Comparison of ENCODE assay signal across 25 cellular contexts in the genomic region with DNA sequence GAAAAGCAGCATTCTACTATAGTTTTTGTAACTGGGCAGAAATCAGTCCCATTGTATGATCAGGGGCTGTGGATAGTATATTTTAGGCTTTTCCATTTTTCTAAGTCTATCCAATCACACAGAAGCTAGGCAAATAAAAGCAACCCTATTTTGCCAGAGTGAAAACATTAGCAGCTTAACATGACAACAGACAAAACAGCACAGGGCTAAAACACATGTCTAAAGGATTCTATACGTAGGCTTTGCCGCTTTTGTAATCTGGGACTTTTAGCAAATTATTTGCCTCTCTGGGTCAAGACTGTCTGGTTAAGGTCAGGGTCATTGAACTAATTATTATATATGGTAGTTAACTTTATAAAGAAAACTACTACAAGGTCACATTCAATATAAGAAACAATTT.
"Had no signal": no experiment of that assay in that cellular context is flagged by ENCODE, and none has a peak within 500 bp of the region (broad histone marks: within the 10 kb centered on the region; RNA-seq: fewer than 3 reads in every experiment).

No MANE protein-coding gene starts in this region.

- H3K36me3 ChIP-seq: MG63, Peyer's patch, SJCRH30, WERI-Rb-1 had no signal

- H3K27me3 ChIP-seq: MG63, Peyer's patch, SJCRH30 had no signal

- H3K9ac ChIP-seq: KMS-11, SK-N-SH had no signal

- H3K9me3 ChIP-seq: MG63, Peyer's patch, SJCRH30, SK-N-SH had no signal

- ATAC-seq: activated CD4-positive, alpha-beta T cell treated with anti-CD3 and anti-CD28 coated beads for 36 hours had no signal

- H3K9me2 ChIP-seq: SK-N-SH had no signal

- H3K27ac ChIP-seq: KMS-11, Peyer's patch, RWPE1, SJCRH30, WERI-Rb-1 had no signal

- H3K4me3 ChIP-seq: MG63, Peyer's patch, SJCRH30 had no signal

- DNase-seq: activated CD4-positive, alpha-beta memory T cell treated with anti-CD3 and anti-CD28 coated beads, Interleukin-2, amount 10 ng/mL, durations not matched to agents 7 days and 5 days; activated CD4-positive, alpha-beta T cell treated with anti-CD3 and anti-CD28 coated beads for 36 hours; activated CD4-positive, alpha-beta T cell treated with anti-CD3 and anti-CD28 coated beads, Interleukin-2, amount 50 U/mL, for 1 hour; activated naive CD4-positive, alpha-beta T cell treated with anti-CD3 and anti-CD28 coated beads, Interleukin-2, amount 50 U/mL, for 16 hours; activated naive CD8-positive, alpha-beta T cell treated with anti-CD3 and anti-CD28 coated beads, Interleukin-2, amount 10 ng/mL, durations not matched to agents 7 days and 5 days; activated T-cell treated with anti-CD3 and anti-CD28 coated beads, Interleukin-2, amount 50 U/mL, for 1 hour; aorta; MG63; MV-4-11; NCI-H1092 treated with DMSO at 0.1 percent for 48 hours; NCI-H1417 treated with DMSO at 0.1 percent for 48 hours; NCI-H1694; NCI-H2029; NCI-H2107; NCI-H226; NCI-H526 treated with DMSO at 0.1 percent for 48 hours; NCI-H82; Peyer's patch; Right ventricle myocardium superior; SK-N-SH; T-helper 1 cell; WERI-Rb-1 had no signal

- H3K4me2 ChIP-seq: KMS-11, SK-N-SH had no signal
